ENCODE assay signal across 10 cellular contexts in the genomic region with DNA sequence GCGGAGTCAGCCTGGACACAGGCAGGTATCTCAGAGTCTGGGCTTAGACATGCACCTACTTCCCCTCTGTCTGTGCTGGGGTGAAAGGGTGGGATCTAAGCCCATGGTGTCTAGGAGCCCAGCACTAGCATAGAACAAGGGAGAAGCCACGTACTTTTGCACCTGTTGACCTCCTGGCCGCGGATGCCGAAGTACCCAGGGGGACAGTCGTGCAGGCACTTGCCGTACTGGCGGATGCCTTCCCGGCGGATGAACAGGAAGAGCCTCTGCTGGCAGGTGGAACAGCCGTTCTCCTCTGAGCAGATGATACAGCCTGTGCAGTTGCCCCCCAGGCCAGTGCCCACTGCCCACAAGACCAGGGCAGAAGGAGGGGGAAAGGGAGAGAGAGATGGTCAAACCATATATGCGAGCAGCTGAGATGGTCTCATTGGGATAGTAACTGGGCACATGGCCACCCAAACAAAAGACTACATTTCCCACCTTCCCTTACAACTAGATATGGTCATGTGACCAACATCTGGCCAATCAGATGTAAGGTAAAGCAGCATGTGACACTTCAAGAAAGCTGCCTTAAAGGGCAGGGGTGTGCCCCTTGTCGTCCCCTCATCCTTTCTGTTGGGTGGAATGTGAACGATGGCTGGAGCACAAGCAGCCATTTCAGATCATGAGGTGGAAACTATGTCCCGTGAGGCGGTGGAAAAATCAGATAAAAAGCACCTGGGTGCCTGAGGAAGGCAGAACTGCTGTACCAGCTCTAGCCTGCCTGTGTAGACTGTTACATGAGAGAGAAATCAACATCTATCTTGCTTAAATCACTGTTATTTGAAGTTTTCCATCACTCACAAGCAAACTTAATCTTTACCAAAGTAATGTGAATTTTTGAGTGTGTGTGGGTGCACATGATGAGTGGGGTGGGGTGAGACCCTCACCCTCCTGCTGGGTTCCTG. TPM values are rescaled to one million over a fixed set of nuclear protein-coding genes. Genes with fewer than 3 reads are reported as not detected.
DNase-seq lines count a peak whose midpoint lies in the region; ATAC-seq, FAIRE-seq and TF ChIP-seq lines count a peak whose summit lies in the region.
"Had no signal": no experiment of that assay in that cellular context is flagged by ENCODE, and none has a peak within 500 bp of the region (broad histone marks: within the 10 kb centered on the region; RNA-seq: fewer than 3 reads in every experiment).

No MANE protein-coding gene starts in this region.

- TF ChIP-seq EP300 in K562 (IDR thresholded peaks at IDR 0.05; ENCODE audit: low read length), result no peak

- DNase-seq in NOMO-1 treated with DMSO at 0.1 percent for 48 hours (lab: John Stamatoyannopoulos, UW; ENCODE audit: unreplicated experiment), result peak; percentile 7
- no peak for DNase-seq in NOMO-1 (lab: John Stamatoyannopoulos, UW; ENCODE audit: unreplicated experiment in 2 of 2)
- DNase-seq in M059J (ENCODE audit: low read depth), result peak; percentile 60
- peak; percentile 69 to 76 (median 74) for DNase-seq in K562 (ENCODE audit: extremely low read depth in 1 of 4, low spot score in 3 of 4)
- peak; percentile 45 for DNase-seq in neural progenitor cell (ENCODE audit: low spot score)
- no peak for DNase-seq in retina
- no peak for DNase-seq in foreskin keratinocyte
- no peak for DNase-seq in T1000 (lab: John Stamatoyannopoulos, UW)

- POLR2A ChIA-PET in K562 (lab: Yijun Ruan, JAX), result interaction anchor here (1.3 kb wide), 1 partner anchor 149 kb away, joined by 3 read pairs; no protein-coding TSS in a partner anchor

- in situ Hi-C loops in K562 (cut with MboI), result no loop called here

- H3K4me3 ChIP-seq in K562, result no peak overlapping the region
- no peak overlapping the region for H3K4me3 ChIP-seq in neural progenitor cell
- H3K4me3 ChIP-seq: BLaER1 had no signal

- peaks cover 6% of the 10 kb centered on the region for H3K27me3 Mint-ChIP-seq in neural progenitor cell (ENCODE audit: insufficient read depth, low read depth)

- CTCF ChIA-PET in K562 (lab: Yijun Ruan, JAX; ENCODE audit: low intra/inter-chr PET ratio), result interaction anchor here (0.7 kb wide), 1 partner anchor 152 kb away, joined by 3 read pairs; no protein-coding TSS in a partner anchor

- no peaks in the 10 kb centered on the region for H3K9me3 ChIP-seq in K562 (replicated peaks; ENCODE audit: control insufficient read depth, insufficient read depth, low read depth, low read length)
- no peaks in the 10 kb centered on the region for H3K9me3 ChIP-seq in neural progenitor cell (ENCODE audit: low read depth)
- H3K9me3 ChIP-seq: BLaER1, neutrophil had no signal

- H3K27me3 ChIP-seq in K562 (ENCODE audit: control insufficient read depth in 2 of 2, insufficient read depth in 2 of 2, low read length in 2 of 2) (peaks cover 0 to 22% of the 10 kb centered on the region in 2 experiments; a peak in 3 of 5 replicates), neural progenitor cell (no peaks in the 10 kb centered on the region), foreskin keratinocyte (peaks cover 2% of the 10 kb centered on the region)
- H3K27me3 ChIP-seq: BLaER1 had no signal

- H3K36me3 Mint-ChIP-seq in neural progenitor cell, result no peaks in the 10 kb centered on the region

- peak; percentile 91 for ATAC-seq in K562
- ATAC-seq in foreskin keratinocyte, result no peak

- no peak overlapping the region for H3K27ac Mint-ChIP-seq in neural progenitor cell

- peak; percentile 63 for FAIRE-seq in K562 (lab: Jason Lieb, UNC)

- TF ChIP-seq POLR2A in K562 (conservative IDR thresholded peaks at IDR 0.05), result no peak

- WGBS in K562 (ENCODE audit: insufficient coverage, low coverage, missing lambda C conversion rate), result 39% methylated on average over 16 of the region's 16 CpGs

- H3K79me2 ChIP-seq in K562 (ENCODE audit: control insufficient read depth, insufficient read depth, low read length), result no peaks in the 10 kb centered on the region
- H3K79me2 ChIP-seq in neural progenitor cell (ENCODE audit: low read depth), result no peaks in the 10 kb centered on the region

- H4K20me1 ChIP-seq in K562 (replicated peaks; ENCODE audit: control insufficient read depth, insufficient read depth, low read length), result no peaks in the 10 kb centered on the region
- H4K20me1 ChIP-seq in neural progenitor cell (ENCODE audit: low read depth), result no peaks in the 10 kb centered on the region
- H4K20me1 ChIP-seq: BLaER1 had no signal

- H3K4me1 Mint-ChIP-seq in neural progenitor cell, result no peaks in the 10 kb centered on the region

- H3K4me2 ChIP-seq in K562 (ENCODE audit: insufficient read depth, low read length) (no peak overlapping the region; the same call in 1 of the 2 replicates), neural progenitor cell (no peak overlapping the region)
- H3K4me2 ChIP-seq: BLaER1 had no signal

- H3K9me1 ChIP-seq in K562 (ENCODE audit: control insufficient read depth, insufficient read depth, low read length), result no peaks in the 10 kb centered on the region

- no peak overlapping the region for H3K9ac ChIP-seq in K562 (ENCODE audit: insufficient read depth in 1 of 2, low read depth in 2 of 2, low read length in 2 of 2)
- H3K9ac ChIP-seq in neural progenitor cell, result no peak overlapping the region
- H3K9ac ChIP-seq: BLaER1 had no signal

- peak overlapping the region; percentile 62 for H2AFZ ChIP-seq in K562 (ENCODE audit: low read depth, low read length)
- no peak overlapping the region for H2AFZ ChIP-seq in neural progenitor cell (replicated peaks)

- H3K27ac ChIP-seq in K562 (ENCODE audit: extremely low read depth, low read depth, low read length), result no peak overlapping the region
- no peak overlapping the region for H3K27ac ChIP-seq in neural progenitor cell
- no peak overlapping the region for H3K27ac ChIP-seq in foreskin keratinocyte
- H3K27ac ChIP-seq: BLaER1, neutrophil had no signal

- H3K4me3 Mint-ChIP-seq in neural progenitor cell, result no peak overlapping the region

- no peaks in the 10 kb centered on the region for H3K9me3 Mint-ChIP-seq in neural progenitor cell

- TF ChIP-seq CTCF in K562 (IDR thresholded peaks at IDR 0.05 in 2 of 3, conservative IDR thresholded peaks at IDR 0.05 in 1 of 3; ENCODE audit: insufficient read depth in 2 of 3, low read depth in 1 of 3, low read length in 3 of 3) (no peak), neural progenitor cell (IDR thresholded peaks at IDR 0.05) (no peak), foreskin keratinocyte (conservative IDR thresholded peaks at IDR 0.05) (no peak)

- intact Hi-C loops in K562 (cut with micrococcal nuclease), result no loop called here

- peaks cover 0 to 4% of the 10 kb centered on the region in 2 experiments; a peak in 2 of 5 replicates for H3K4me1 ChIP-seq in K562 (replicated peaks in 1 of 2; ENCODE audit: control insufficient read depth in 2 of 2, insufficient read depth in 2 of 2, low read length in 2 of 2)
- no peaks in the 10 kb centered on the region for H3K4me1 ChIP-seq in neural progenitor cell
- H3K4me1 ChIP-seq in foreskin keratinocyte, result no peaks in the 10 kb centered on the region
- H3K4me1 ChIP-seq: BLaER1 had no signal

- no peaks in the 10 kb centered on the region for H3F3A ChIP-seq in neural progenitor cell (ENCODE audit: low read depth)

- no TSS peak for BruUV-seq in K562 (replicated peaks; lab: Mats Ljungman, UMichigan)

- H3K36me3 ChIP-seq in K562 (ENCODE audit: control insufficient read depth, insufficient read depth, low read length) (no peaks in the 10 kb centered on the region), neural progenitor cell (no peaks in the 10 kb centered on the region)
- H3K36me3 ChIP-seq: BLaER1, neutrophil had no signal

- TF ChIP-seq RAD21 in K562 (CRISPR knock-in tag; conservative IDR thresholded peaks at IDR 0.05 in 1 of 2, IDR thresholded peaks at IDR 0.05 in 1 of 2), result no peak

RNA-seq across cellular contexts. Expression of a gene that starts 34.0 kb away (rescaled TPM):
- total RNA-seq in M059J (2014; rRNA removed; shearing (Covaris generic)), result not detected in 2 replicates
- 0.14 TPM in 1 of 2 replicates, not detected in the other for total RNA-seq in K562 (2011; cell fraction: chromatin; rRNA removed; ENCODE audit: low replicate concordance)
- not detected in 2 replicates for total RNA-seq in K562 (2011; cell fraction: nucleolus; rRNA removed)
- not detected in 2 replicates for total RNA-seq in K562 (2011; cell fraction: nucleoplasm; rRNA removed)
- not detected in 2 replicates for total RNA-seq in K562 (2014; rRNA removed)
- total RNA-seq in K562 (2014; rRNA removed; fragmentation: Illumina TruSeq; extraction: Trizol), result not detected in 2 replicates
- not detected in 2 replicates for total RNA-seq in K562 (2015; rRNA removed; fragmentation: Illumina TruSeq; extraction: Trizol)
- total RNA-seq in K562 (2021), result 0.09 TPM in 1 of 2 replicates, not detected in the other
- not detected in 2 replicates for polyA plus RNA-seq in K562 (2011; rRNA removed)
- not detected in 2 replicates for polyA plus RNA-seq in K562 (2011; cell fraction: cytosol; rRNA removed)
- polyA plus RNA-seq in K562 (2011; cell fraction: nucleus; rRNA removed), result 0.06 TPM in 2 replicates
- 0.10 and 0.12 TPM in 2 replicates for polyA plus RNA-seq in K562 (2012)
- polyA plus RNA-seq in K562 (2014; fragmentation: Illumina TruSeq; extraction: Trizol), result 0.04 TPM in 1 of 2 replicates, not detected in the other
- not detected for polyA plus RNA-seq in K562 (2014; fragmentation: Nextera tagmentation; extraction: Ambion mirVana)
- polyA plus RNA-seq in K562 (2014; rRNA removed), result 0.34 TPM in 1 of 2 replicates, not detected in the other
- polyA minus RNA-seq in K562 (2011; rRNA and poly(A)+ RNA removed), result not detected in 2 replicates
- not detected in 2 replicates for polyA minus RNA-seq in K562 (2011; cell fraction: cytosol; rRNA and poly(A)+ RNA removed)
- not detected in 2 replicates for polyA minus RNA-seq in K562 (2011; cell fraction: nucleus; rRNA and poly(A)+ RNA removed)
- 0.26 and 1.0 TPM in 2 replicates for total RNA-seq in neural progenitor cell (ENCODE audit: low replicate concordance)
- not detected in 2 replicates for total RNA-seq in foreskin keratinocyte
- polyA plus RNA-seq in foreskin keratinocyte, result 0.07 TPM in 1 of 2 replicates, not detected in the other

RNA-seq across cellular contexts. Expression of a gene that starts 51.9 kb away (rescaled TPM):
- total RNA-seq in M059J (2014; rRNA removed; shearing (Covaris generic)), result not detected in 2 replicates
- not detected in 2 replicates for total RNA-seq in K562 (2011; cell fraction: chromatin; rRNA removed; ENCODE audit: low replicate concordance)
- not detected in 2 replicates for total RNA-seq in K562 (2011; cell fraction: nucleolus; rRNA removed)
- total RNA-seq in K562 (2011; cell fraction: nucleoplasm; rRNA removed), result not detected in 2 replicates
- total RNA-seq in K562 (2014; rRNA removed) (not detected in 2 replicates), K562 (2014; rRNA removed; fragmentation: Illumina TruSeq; extraction: Trizol) (not detected in 2 replicates), K562 (2015; rRNA removed; fragmentation: Illumina TruSeq; extraction: Trizol) (not detected in 2 replicates), K562 (2021) (not detected in 2 replicates), neural progenitor cell (ENCODE audit: low replicate concordance) (0.06 and 0.19 TPM in 2 replicates), foreskin keratinocyte (not detected in 2 replicates)
- polyA plus RNA-seq in K562 (2011; rRNA removed) (not detected in 2 replicates), K562 (2014; fragmentation: Illumina TruSeq; extraction: Trizol) (not detected in 2 replicates), K562 (2014; fragmentation: Nextera tagmentation; extraction: Ambion mirVana) (not detected), K562 (2014; rRNA removed) (not detected in 2 replicates), foreskin keratinocyte (not detected in 2 replicates)
- polyA plus RNA-seq in K562 (2011; cell fraction: cytosol; rRNA removed), result not detected in 2 replicates
- polyA plus RNA-seq in K562 (2011; cell fraction: nucleus; rRNA removed), result not detected in 2 replicates
- not detected in 2 replicates for polyA plus RNA-seq in K562 (2012)
- not detected in 2 replicates for polyA minus RNA-seq in K562 (2011; rRNA and poly(A)+ RNA removed)
- polyA minus RNA-seq in K562 (2011; cell fraction: cytosol; rRNA and poly(A)+ RNA removed), result not detected in 2 replicates
- polyA minus RNA-seq in K562 (2011; cell fraction: nucleus; rRNA and poly(A)+ RNA removed), result not detected in 2 replicates

Comparison
In these comparisons a context has a peak if more than half of its experiments do, and no peak if none do; other contexts are left out.
1. DNase-seq: peak in NOMO-1 treated with DMSO at 0.1 percent for 48 hours (single experiment), M059J (single experiment), K562 (4 of 4) and neural progenitor cell (single experiment); none in NOMO-1 (0 of 2), retina (single experiment), foreskin keratinocyte (0 of 2) and T1000 (single experiment).